8 cellular contexts compared by ENCODE assay signal in the genomic region with DNA sequence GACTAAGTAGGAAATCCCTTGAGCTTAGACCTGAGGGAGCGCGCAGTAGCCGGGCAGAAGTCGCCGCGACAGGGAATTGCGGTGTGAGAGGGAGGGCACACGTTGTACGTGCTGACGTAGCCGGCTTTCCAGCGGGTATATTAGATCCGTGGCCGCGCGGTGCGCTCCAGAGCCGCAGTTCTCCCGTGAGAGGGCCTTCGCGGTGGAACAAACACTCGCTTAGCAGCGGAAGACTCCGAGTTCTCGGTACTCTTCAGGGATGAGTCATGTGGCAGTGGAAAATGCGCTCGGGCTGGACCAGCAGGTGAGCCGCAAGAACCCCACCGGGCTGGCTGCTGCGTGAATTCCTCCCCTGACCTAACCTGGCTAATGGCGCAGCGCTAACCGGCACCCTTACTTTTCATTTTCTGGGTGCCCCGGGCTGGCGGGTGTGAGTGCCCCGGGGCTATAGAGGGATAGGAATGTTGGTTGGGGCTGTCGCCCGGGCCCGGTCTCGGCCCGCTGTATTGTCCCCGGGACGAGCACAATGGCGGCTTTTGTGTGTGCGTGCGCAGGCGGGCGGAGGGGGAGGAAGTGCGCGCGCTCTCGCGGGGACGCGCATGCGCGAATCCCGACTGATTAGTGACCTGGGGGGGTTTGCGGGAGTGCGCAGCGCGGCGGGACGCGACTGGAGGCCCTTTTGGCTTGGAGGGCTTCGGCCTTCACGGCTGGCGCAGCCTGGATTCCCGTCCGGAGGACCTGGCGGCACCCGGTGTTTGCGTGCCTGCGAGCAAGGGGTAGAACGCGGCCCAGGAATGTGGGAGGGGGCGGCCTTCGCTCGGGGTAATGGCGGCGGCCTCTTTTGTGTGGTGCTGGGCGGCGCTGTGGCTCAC. TPM values are rescaled to one million over a fixed set of nuclear protein-coding genes. Genes with fewer than 3 reads are reported as not detected.
DNase-seq lines count a peak whose midpoint lies in the region; ATAC-seq and TF ChIP-seq lines count a peak whose summit lies in the region.

Gene DDX3X (plus strand): TSS at position 169 of the 872 bp plus-strand sequence. CDS start 91 bp downstream, at position 260.

- H3K27me3 ChIP-seq in neural cell (ENCODE audit: insufficient read depth, low read depth, low read length) (no peaks in the 10 kb centered on the region), stomach (no peaks in the 10 kb centered on the region)

- TF ChIP-seq EP300 in Ishikawa (IDR thresholded peaks at IDR 0.05; ENCODE audit: borderline replicate concordance) (no peak), neural cell (conservative IDR thresholded peaks at IDR 0.05; ENCODE audit: poor library complexity, severe bottlenecking) (no peak), stomach (IDR thresholded peaks at IDR 0.05) (no peak)

- no peaks in the 10 kb centered on the region for H3K9me3 ChIP-seq in neural cell (ENCODE audit: low read length)
- H3K9me3 ChIP-seq in stomach, result no peaks in the 10 kb centered on the region

- peaks cover 42% of the 10 kb centered on the region for H3K79me2 ChIP-seq in neural cell (replicated peaks; ENCODE audit: insufficient read depth, low read length)

- peak; percentile 95 for DNase-seq in DMS53 (lab: John Stamatoyannopoulos, UW)
- peak; percentile 89 for DNase-seq in RPMI7951 (ENCODE audit: low read depth)
- DNase-seq in activated effector memory CD4-positive, alpha-beta T cell treated with Interleukin-2 at 50 U/mL for 16 hours, result peak; percentile 72
- DNase-seq in fibroblast of the aortic adventitia (ENCODE audit: low read depth), result peak; percentile 96
- DNase-seq in stomach, result peak; percentile 92

- H2AFZ ChIP-seq in neural cell (ENCODE audit: low read depth, low read length), result peak within 1 kb of the TSS; percentile 33

- TF ChIP-seq RAD21 in Ishikawa (IDR thresholded peaks at IDR 0.05; ENCODE audit: low read depth), result no peak
- TF ChIP-seq RAD21 in neural cell (conservative IDR thresholded peaks at IDR 0.05), result no peak

- no peaks in the 10 kb centered on the region for H3F3A ChIP-seq in neural cell (ENCODE audit: insufficient read depth, low read length, poor library complexity, severe bottlenecking)

- H3K9ac ChIP-seq in neural cell (ENCODE audit: low read length), result peak within 1 kb of the TSS; percentile 100

- peak; percentile 44 for TF ChIP-seq CTCF in fibroblast of the aortic adventitia (IDR thresholded peaks at IDR 0.05; ENCODE audit: insufficient read depth, low read length)
- peak; percentile 50 for TF ChIP-seq CTCF in neural cell (IDR thresholded peaks at IDR 0.05; ENCODE audit: poor library complexity, severe bottlenecking)
- peak in 1 of 7 experiments; percentile 21 for TF ChIP-seq CTCF in stomach (IDR thresholded peaks at IDR 0.05)

- peak; percentile 52 for ATAC-seq in GM21529 (IDR thresholded peaks at IDR 0.05; ENCODE audit: unreplicated experiment)

- TF ChIP-seq POLR2A in stomach (IDR thresholded peaks at IDR 0.05), result peak in 2 of 4 donors; percentile 94 to 97

- H3K36me3 ChIP-seq in neural cell (ENCODE audit: insufficient read depth, low read length), result no peaks in the 10 kb centered on the region
- H3K36me3 ChIP-seq in stomach, result peaks cover 0 to 16% (median 12%) of the 10 kb centered on the region in 4 donors

- peaks cover 0 to 61% (median 34%) of the 10 kb centered on the region in 4 donors for H3K4me1 ChIP-seq in stomach

- H3K4me3 ChIP-seq in fibroblast of the aortic adventitia (ENCODE audit: low read depth, low read length), result peak within 1 kb of the TSS; percentile 99
- H3K4me3 ChIP-seq in neural cell (ENCODE audit: low read length), result peak within 1 kb of the TSS; percentile 82
- H3K4me3 ChIP-seq in stomach, result peak within 1 kb of the TSS; percentile 64 to 88 (median 78)

- H3K27ac ChIP-seq in neural cell (ENCODE audit: low read length) (peak within 1 kb of the TSS; percentile 100), stomach (peak within 1 kb of the TSS; percentile 97 to 100 (median 100))

- 0 to 1% (median 0%) methylated on average over 35 to 83 of the region's 83 CpGs for WGBS in stomach, 5 donors

- H3K9me2 ChIP-seq in neural cell (ENCODE audit: insufficient read depth, low read length), result no peaks in the 10 kb centered on the region

- H4K20me1 ChIP-seq in neural cell (ENCODE audit: insufficient read depth), result peaks cover 26% of the 10 kb centered on the region

- intact Hi-C loops in stomach (cut with DNase I; ENCODE audit: low total_unique reads), result no loop called here

- H3K4me2 ChIP-seq in neural cell (ENCODE audit: low read length), result peak within 1 kb of the TSS; percentile 25

TF ChIP-seq in Ishikawa, 13 proteins besides CTCF, POLR2A, EP300 and RAD21:
- TF ChIP-seq CEBPB (IDR thresholded peaks at IDR 0.05) (no peak), YY1 (IDR thresholded peaks at IDR 0.05; ENCODE audit: low read depth) (peak; percentile 76; the same call in 1 of the 2 replicates), TEAD4 (IDR thresholded peaks at IDR 0.05) (peak; percentile 14; the same call in 1 of the 2 replicates), TAF1 (IDR thresholded peaks at IDR 0.05; ENCODE audit: low read depth) (peak; percentile 68; the same call in 1 of the 2 replicates)
TF ChIP-seq in Ishikawa: peak in this region for 3.

TF ChIP-seq in neural cell, 6 proteins besides CTCF, POLR2A, EP300 and RAD21:
- TF ChIP-seq, protein P1, sequence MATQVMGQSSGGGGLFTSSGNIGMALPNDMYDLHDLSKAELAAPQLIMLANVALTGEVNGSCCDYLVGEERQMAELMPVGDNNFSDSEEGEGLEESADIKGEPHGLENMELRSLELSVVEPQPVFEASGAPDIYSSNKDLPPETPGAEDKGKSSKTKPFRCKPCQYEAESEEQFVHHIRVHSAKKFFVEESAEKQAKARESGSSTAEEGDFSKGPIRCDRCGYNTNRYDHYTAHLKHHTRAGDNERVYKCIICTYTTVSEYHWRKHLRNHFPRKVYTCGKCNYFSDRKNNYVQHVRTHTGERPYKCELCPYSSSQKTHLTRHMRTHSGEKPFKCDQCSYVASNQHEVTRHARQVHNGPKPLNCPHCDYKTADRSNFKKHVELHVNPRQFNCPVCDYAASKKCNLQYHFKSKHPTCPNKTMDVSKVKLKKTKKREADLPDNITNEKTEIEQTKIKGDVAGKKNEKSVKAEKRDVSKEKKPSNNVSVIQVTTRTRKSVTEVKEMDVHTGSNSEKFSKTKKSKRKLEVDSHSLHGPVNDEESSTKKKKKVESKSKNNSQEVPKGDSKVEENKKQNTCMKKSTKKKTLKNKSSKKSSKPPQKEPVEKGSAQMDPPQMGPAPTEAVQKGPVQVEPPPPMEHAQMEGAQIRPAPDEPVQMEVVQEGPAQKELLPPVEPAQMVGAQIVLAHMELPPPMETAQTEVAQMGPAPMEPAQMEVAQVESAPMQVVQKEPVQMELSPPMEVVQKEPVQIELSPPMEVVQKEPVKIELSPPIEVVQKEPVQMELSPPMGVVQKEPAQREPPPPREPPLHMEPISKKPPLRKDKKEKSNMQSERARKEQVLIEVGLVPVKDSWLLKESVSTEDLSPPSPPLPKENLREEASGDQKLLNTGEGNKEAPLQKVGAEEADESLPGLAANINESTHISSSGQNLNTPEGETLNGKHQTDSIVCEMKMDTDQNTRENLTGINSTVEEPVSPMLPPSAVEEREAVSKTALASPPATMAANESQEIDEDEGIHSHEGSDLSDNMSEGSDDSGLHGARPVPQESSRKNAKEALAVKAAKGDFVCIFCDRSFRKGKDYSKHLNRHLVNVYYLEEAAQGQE (IDR thresholded peaks at IDR 0.05; ENCODE audit: borderline replicate concordance), result peak; percentile 29
- no peak for TF ChIP-seq MXI1 (conservative IDR thresholded peaks at IDR 0.05; ENCODE audit: poor library complexity, severe bottlenecking)
- no peak for TF ChIP-seq EZH2 (IDR thresholded peaks at IDR 0.05; ENCODE audit: borderline replicate concordance, insufficient read depth, low read length, poor library complexity, severe bottlenecking)
- peak; percentile 96 for TF ChIP-seq POLR2AphosphoS5 (IDR thresholded peaks at IDR 0.05)
- TF ChIP-seq TAF1 (IDR thresholded peaks at IDR 0.05; ENCODE audit: low read depth), result peak; percentile 64
- TF ChIP-seq SMC3 (conservative IDR thresholded peaks at IDR 0.05; ENCODE audit: poor library complexity), result no peak
TF ChIP-seq in neural cell: peak in this region for 3.

RNA-seq across cellular contexts. Expression of gene DDX3X, which starts in this region (rescaled TPM):
- total RNA-seq in RPMI7951 (2014; rRNA removed; shearing (Covaris generic)), result 168 and 210 TPM in 2 replicates
- total RNA-seq in fibroblast of the aortic adventitia (ENCODE audit: low replicate concordance), result 209 and 316 TPM in 2 replicates
- 165 TPM in 2 replicates for polyA plus RNA-seq in neural cell
- polyA minus RNA-seq in neural cell, result 319 and 366 TPM in 2 replicates
- 100 to 1,000 TPM in 4 of 5 donors, 10 to 100 TPM in 1; 74.7 to 434 (median 142) TPM for total RNA-seq in stomach
- polyA plus RNA-seq in stomach, result 10 to 100 TPM; 38.3 to 86.9 (median 61.8) TPM

Comparison
In these comparisons a context has a peak if more than half of its experiments do, and no peak if none do; other contexts are left out.
1. Peak in every context shown above with its lines: DNase-seq, ATAC-seq, H3K4me3 ChIP-seq and H3K27ac ChIP-seq.